In the genomic region with DNA sequence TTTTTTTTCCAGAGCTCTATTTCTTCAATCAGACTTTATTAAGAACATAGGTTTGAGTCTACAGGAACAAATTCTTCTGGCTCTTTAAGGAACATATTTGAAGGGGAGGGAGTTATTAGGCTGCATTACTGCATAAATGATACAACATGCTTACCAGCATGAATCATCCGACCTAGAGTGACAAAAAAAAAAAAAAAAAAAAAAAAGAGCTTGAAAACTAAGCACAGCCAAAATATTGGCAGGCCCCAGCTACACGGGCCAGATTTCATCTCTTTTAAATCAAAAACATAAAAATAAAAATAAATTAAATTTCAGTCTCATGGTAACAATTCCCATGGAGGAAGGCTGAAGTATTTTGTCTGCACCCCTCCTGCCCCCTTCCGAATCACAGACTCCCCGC, we compare ENCODE assay signal across 10 cellular contexts. TPM values are rescaled to one million over a fixed set of nuclear protein-coding genes. Genes with fewer than 3 reads are reported as not detected.
DNase-seq lines count a peak whose midpoint lies in the region; ATAC-seq and TF ChIP-seq lines count a peak whose summit lies in the region.
"Had no signal": no experiment of that assay in that cellular context is flagged by ENCODE, and none has a peak within 500 bp of the region (broad histone marks: within the 10 kb centered on the region; RNA-seq: fewer than 3 reads in every experiment).

No MANE protein-coding gene starts in this region.

- H3K27me3 ChIP-seq in psoas muscle (ENCODE audit: insufficient read depth in 3 of 3, low read length in 2 of 3) = peaks cover 14 to 62% (median 17%) of the 10 kb centered on the region in 3 donors
- peaks cover 12% of the 10 kb centered on the region for H3K27me3 ChIP-seq in CD4-positive, alpha-beta memory T cell (ENCODE audit: insufficient read depth, low read length)

- CTCF ChIA-PET in CD4-positive, alpha-beta memory T cell (lab: Charles Lee; ENCODE audit: partially characterized antibody) = interaction anchor here (0.9 to 1.0 kb wide), 2 partner anchors 31 to 424 kb away, joined by 3 read pairs; no protein-coding TSS in a partner anchor

- H3K27ac ChIP-seq in VCaP (peak overlapping the region; percentile 20; the same call in 1 of the 2 replicates), psoas muscle (no peak overlapping the region)
- no peak overlapping the region for H3K27ac ChIP-seq in CD4-positive, alpha-beta memory T cell (ENCODE audit: low read depth, low read length)

- H3K4me1 ChIP-seq in psoas muscle = no peaks in the 10 kb centered on the region
- H3K4me1 ChIP-seq in CD4-positive, alpha-beta memory T cell (ENCODE audit: insufficient read depth, low read length) = no peaks in the 10 kb centered on the region

- H3K27ac Mint-ChIP-seq in CD4-positive, alpha-beta memory T cell = no peak overlapping the region

- H3K9me3 ChIP-seq in psoas muscle = no peaks in the 10 kb centered on the region
- no peaks in the 10 kb centered on the region for H3K9me3 ChIP-seq in CD4-positive, alpha-beta memory T cell (ENCODE audit: control insufficient read depth in 1 of 2, low read length in 2 of 2)

- intact Hi-C loops in psoas muscle (cut with DNase I) = no loop called here
- intact Hi-C loops in CD4-positive, alpha-beta memory T cell (cut with micrococcal nuclease) = no loop called here

- in situ Hi-C loops in GM13977 (cut with MboI; ENCODE audit: low pct_unique_long_range_greater_than_20kb, low sequenced_read_pairs, unreplicated experiment) = no loop called here

- H3K36me3 Mint-ChIP-seq in CD4-positive, alpha-beta memory T cell = no peaks in the 10 kb centered on the region

- H3K4me3 Mint-ChIP-seq in CD4-positive, alpha-beta memory T cell = no peak overlapping the region

- TF ChIP-seq CTCF in VCaP (conservative IDR thresholded peaks at IDR 0.05) (no peak), foreskin fibroblast (IDR thresholded peaks at IDR 0.05; ENCODE audit: low read depth, low read length) (no peak), psoas muscle (IDR thresholded peaks at IDR 0.05) (no peak), GM13977 (IDR thresholded peaks at IDR 0.05; ENCODE audit: extremely low read depth, insufficient read depth, missing control alignments) (no peak)

- H3K4me3 ChIP-seq in foreskin fibroblast (ENCODE audit: low read depth in 1 of 2, low read length in 2 of 2) (peak overlapping the region; percentile 50 to 55), psoas muscle (peak overlapping the region; percentile 57)
- H3K4me3 ChIP-seq in CD4-positive, alpha-beta memory T cell (ENCODE audit: low read length in 2 of 2) = no peak overlapping the region

- POLR2A ChIA-PET in CD4-positive, alpha-beta memory T cell (lab: Charles Lee; ENCODE audit: partially characterized antibody) = no interaction called here

- WGBS in psoas muscle, 3 donors = 0 to 6% (median 3%) methylated on average over 4 of the region's 4 CpGs

- DNase-seq in EL = peak; percentile 52
- peak; percentile 17 to 53 for DNase-seq in foreskin fibroblast
- no peak for DNase-seq in psoas muscle
- DNase-seq in GM13977 (ENCODE audit: low spot score) = no peak
- DNase-seq in CD4-positive, alpha-beta memory T cell = no peak
- no peak for DNase-seq in SKM-1 treated with dmso at 0.1 percent for 144 hours (lab: John Stamatoyannopoulos, UW; ENCODE audit: unreplicated experiment)
- no peak for DNase-seq in NCI-H1694 (lab: John Stamatoyannopoulos, UW)
- DNase-seq: DMS53, KBM-7 had no signal

- no peaks in the 10 kb centered on the region for H3K4me1 Mint-ChIP-seq in CD4-positive, alpha-beta memory T cell

- no peaks in the 10 kb centered on the region for H3K36me3 ChIP-seq in psoas muscle (ENCODE audit: insufficient read depth in 1 of 2, low read depth in 1 of 2)
- no peaks in the 10 kb centered on the region for H3K36me3 ChIP-seq in CD4-positive, alpha-beta memory T cell (ENCODE audit: insufficient read depth, low read length)

- no peak for ATAC-seq in psoas muscle

- peaks cover 35 to 43% of the 10 kb centered on the region in 2 donors for H3K27me3 Mint-ChIP-seq in CD4-positive, alpha-beta memory T cell

- peaks cover 0 to 4% (median 0%) of the 10 kb centered on the region in 8 donors for H3K9me3 Mint-ChIP-seq in CD4-positive, alpha-beta memory T cell

RNA-seq across cellular contexts. Expression of gene MSX2, which starts 26.3 kb away (rescaled TPM):
- total RNA-seq in psoas muscle = 1 to 10 TPM; 1.6 to 3.6 (median 2.0) TPM
- 1 to 10 TPM in 2 of 3 donors, under 1 TPM in 1; 0.90 to 1.4 (median 1.2) TPM for polyA plus RNA-seq in psoas muscle
- total RNA-seq in CD4-positive, alpha-beta memory T cell = under 1 TPM in 1 of 2 experiments, not detected in 1; 0.30 TPM
- not detected for polyA plus RNA-seq in CD4-positive, alpha-beta memory T cell

Comparison
In these comparisons a context has a peak if more than half of its experiments do, and no peak if none do; other contexts are left out.
1. DNase-seq: peak in EL (single experiment) and foreskin fibroblast (2 of 2); none in psoas muscle (0 of 2), GM13977 (single experiment), CD4-positive, alpha-beta memory T cell (0 of 5), SKM-1 treated with dmso at 0.1 percent for 144 hours (single experiment) and NCI-H1694 (single experiment).
2. H3K4me3 ChIP-seq: peak in foreskin fibroblast (2 of 2) and psoas muscle (single experiment); none in CD4-positive, alpha-beta memory T cell (0 of 2).